In genomic region chr18:56639094-56639361, GRCh38 we compare ENCODE assay signal across 7 cellular contexts. TPM values are rescaled to one million over a fixed set of nuclear protein-coding genes. Genes with fewer than 3 reads are reported as not detected.
DNase-seq lines count a peak whose midpoint lies in the region; ATAC-seq and TF ChIP-seq lines count a peak whose summit lies in the region.

No MANE protein-coding gene starts in this region.

- peaks cover 7% of the 10 kb centered on the region for H4K20me1 ChIP-seq in mammary epithelial cell (ENCODE audit: insufficient read depth, low read length)

- peak overlapping the region; percentile 88 to 100 (median 98) for H3K4me3 Mint-ChIP-seq in naive thymus-derived CD4-positive, alpha-beta T cell

- peak overlapping the region; percentile 91 for H3K4me2 ChIP-seq in mammary epithelial cell (ENCODE audit: insufficient read depth, low read depth, low read length)

- peaks cover 35 to 54% (median 46%) of the 10 kb centered on the region in 7 donors for H3K4me1 Mint-ChIP-seq in naive thymus-derived CD4-positive, alpha-beta T cell

- WGBS in mammary epithelial cell (ENCODE audit: low coverage, missing lambda C conversion rate), result 5% methylated on average over 5 of the region's 7 CpGs

- peak overlapping the region; percentile 44 to 98 (median 69) for H3K4me3 ChIP-seq in mammary epithelial cell (replicated peaks in 1 of 3; ENCODE audit: insufficient read depth in 1 of 3, low read depth in 2 of 3, low read length in 3 of 3)
- H3K4me3 ChIP-seq in naive thymus-derived CD4-positive, alpha-beta T cell (ENCODE audit: low read length), result peak overlapping the region; percentile 69

- BruUV-seq in mammary epithelial cell (replicated peaks; lab: Mats Ljungman, UMichigan), result no TSS peak

- intact Hi-C loops in mammary epithelial cell (cut with micrococcal nuclease), result no loop called here
- intact Hi-C loops in naive thymus-derived CD4-positive, alpha-beta T cell (cut with micrococcal nuclease), result loop anchor here (2.0 to 10.0 kb wide), 5 partner anchors 68 to 1196 kb away; partner anchors contain the start of gene TCF4 (in 2 of the 2)

- H3K9me3 ChIP-seq in KOPT-K1 (ENCODE audit: insufficient read depth, low read length, poor library complexity, severe bottlenecking), result no peaks in the 10 kb centered on the region
- H3K9me3 ChIP-seq in mammary epithelial cell (replicated peaks; ENCODE audit: insufficient read depth, low read length), result no peaks in the 10 kb centered on the region
- no peaks in the 10 kb centered on the region for H3K9me3 ChIP-seq in naive thymus-derived CD4-positive, alpha-beta T cell (ENCODE audit: control insufficient read depth in 2 of 3, low read length in 3 of 3)

- H3K36me3 Mint-ChIP-seq in naive thymus-derived CD4-positive, alpha-beta T cell, result peaks cover 0 to 13% (median 8%) of the 10 kb centered on the region in 5 donors

- DNase-seq in mammary epithelial cell (no peak), SHP77 (lab: John Stamatoyannopoulos, UW) (no peak)
- DNase-seq in naive thymus-derived CD4-positive, alpha-beta T cell, result peak in 1 of 9 donors; percentile 6

- H3K36me3 ChIP-seq in KOPT-K1 (ENCODE audit: insufficient read depth, low read length) (peaks cover 15% of the 10 kb centered on the region), mammary epithelial cell (ENCODE audit: insufficient read depth, low read length) (peaks cover 2% of the 10 kb centered on the region)
- peaks cover 0 to 4% (median 0%) of the 10 kb centered on the region in 3 experiments for H3K36me3 ChIP-seq in naive thymus-derived CD4-positive, alpha-beta T cell (ENCODE audit: control insufficient read depth in 2 of 3, insufficient read depth in 3 of 3, low read length in 3 of 3)

- in situ Hi-C loops in mammary epithelial cell (cut with MboI; ENCODE audit: low sequenced_read_pairs in 2 of 2), result no loop called here

- CTCF ChIA-PET in mammary epithelial cell (lab: Charles Lee; ENCODE audit: low non-redundant PET), result interaction anchor here (0.9 kb wide), 1 partner anchor 12 kb away, joined by 3 read pairs; no protein-coding TSS in a partner anchor
- CTCF ChIA-PET in naive thymus-derived CD4-positive, alpha-beta T cell (lab: Charles Lee), result interaction anchor here (0.6 to 1.2 kb wide), 2 partner anchors 7 to 12 kb away, joined by 3 to 6 read pairs; partner anchors contain the start of gene WDR7

- ATAC-seq in GM19468 (IDR thresholded peaks at IDR 0.05; ENCODE audit: extremely low read depth, unreplicated experiment) (peak; percentile 8), HG03159 (IDR thresholded peaks at IDR 0.05; ENCODE audit: unreplicated experiment) (no peak), GM21576 (IDR thresholded peaks at IDR 0.05; ENCODE audit: unreplicated experiment) (no peak)
- no peak for ATAC-seq in naive thymus-derived CD4-positive, alpha-beta T cell

- peak overlapping the region; percentile 93 to 99 (median 97) for H3K27ac Mint-ChIP-seq in naive thymus-derived CD4-positive, alpha-beta T cell

- H3K9ac ChIP-seq in mammary epithelial cell (ENCODE audit: insufficient read depth, low read length), result peak overlapping the region; percentile 90

- H3K27ac ChIP-seq in KOPT-K1 (ENCODE audit: low read depth, low read length, poor library complexity, severe bottlenecking), result peak overlapping the region; percentile 77
- peak overlapping the region; percentile 82 for H3K27ac ChIP-seq in mammary epithelial cell (ENCODE audit: insufficient read depth, low read depth, low read length)
- H3K27ac ChIP-seq in naive thymus-derived CD4-positive, alpha-beta T cell (ENCODE audit: low read depth, low read length), result peak overlapping the region; percentile 85

- dilution Hi-C loops in mammary epithelial cell (cut with HindIII; ENCODE audit: low sequenced_read_pairs), result no loop called here

- H3K79me2 ChIP-seq in mammary epithelial cell (ENCODE audit: insufficient read depth, low read length), result peaks cover 44% of the 10 kb centered on the region

- no peak for TF ChIP-seq CTCF in mammary epithelial cell (conservative IDR thresholded peaks at IDR 0.05 in 1 of 2, IDR thresholded peaks at IDR 0.05 in 1 of 2; ENCODE audit: extremely low read depth in 1 of 2, insufficient read depth in 1 of 2, low read depth in 1 of 2, low read length in 2 of 2)

- H3K9me3 Mint-ChIP-seq in naive thymus-derived CD4-positive, alpha-beta T cell, result peaks cover 0 to 13% (median 2%) of the 10 kb centered on the region in 11 donors

- H2AFZ ChIP-seq in mammary epithelial cell (ENCODE audit: low read depth, low read length), result peak overlapping the region; percentile 93

- POLR2A ChIA-PET in naive thymus-derived CD4-positive, alpha-beta T cell (lab: Charles Lee), result interaction anchor here (0.8 to 5.5 kb wide), 5 partner anchors 8 to 983 kb away, joined by 3 to 68 read pairs (median 4); partner anchors contain the start of genes NARS1 and WDR7

- peaks cover 19% of the 10 kb centered on the region for H3K4me1 ChIP-seq in mammary epithelial cell (ENCODE audit: insufficient read depth, low read length)
- peaks cover 17 to 20% of the 10 kb centered on the region in 2 donors for H3K4me1 ChIP-seq in naive thymus-derived CD4-positive, alpha-beta T cell (ENCODE audit: control insufficient read depth in 2 of 2, insufficient read depth in 2 of 2, low read length in 2 of 2)

- no peaks in the 10 kb centered on the region for H3K27me3 Mint-ChIP-seq in naive thymus-derived CD4-positive, alpha-beta T cell

- H3K27me3 ChIP-seq in mammary epithelial cell (ENCODE audit: insufficient read depth, low read length), result no peaks in the 10 kb centered on the region
- no peaks in the 10 kb centered on the region for H3K27me3 ChIP-seq in naive thymus-derived CD4-positive, alpha-beta T cell (ENCODE audit: control insufficient read depth in 2 of 2, insufficient read depth in 2 of 2, low read length in 2 of 2)

RNA-seq across cellular contexts. Expression of gene TXNL1, which starts 0.6 kb away (rescaled TPM):
- total RNA-seq in mammary epithelial cell, result 10 to 100 TPM; 23.2 to 64.9 TPM
- polyA plus RNA-seq in mammary epithelial cell, result 43.9 TPM
- 8.3 TPM for polyA minus RNA-seq in mammary epithelial cell
- 10 to 100 TPM; 32.4 to 65.5 (median 42.8) TPM for total RNA-seq in naive thymus-derived CD4-positive, alpha-beta T cell
- polyA plus RNA-seq in naive thymus-derived CD4-positive, alpha-beta T cell, result 10 to 100 TPM; 51.7 to 52.3 TPM

RNA-seq across cellular contexts. Expression of gene WDR7, which starts 12.1 kb away (rescaled TPM):
- 10 to 100 TPM; 18.7 to 19.7 TPM for total RNA-seq in mammary epithelial cell
- 5.3 TPM for polyA plus RNA-seq in mammary epithelial cell
- polyA minus RNA-seq in mammary epithelial cell, result 100 TPM
- total RNA-seq in naive thymus-derived CD4-positive, alpha-beta T cell, result 10 to 100 TPM; 44.2 to 59.8 (median 51.6) TPM
- 10 to 100 TPM; 28.3 to 31.9 TPM for polyA plus RNA-seq in naive thymus-derived CD4-positive, alpha-beta T cell
